Comparison of ENCODE assay signal across 25 cellular contexts in the genomic region with DNA sequence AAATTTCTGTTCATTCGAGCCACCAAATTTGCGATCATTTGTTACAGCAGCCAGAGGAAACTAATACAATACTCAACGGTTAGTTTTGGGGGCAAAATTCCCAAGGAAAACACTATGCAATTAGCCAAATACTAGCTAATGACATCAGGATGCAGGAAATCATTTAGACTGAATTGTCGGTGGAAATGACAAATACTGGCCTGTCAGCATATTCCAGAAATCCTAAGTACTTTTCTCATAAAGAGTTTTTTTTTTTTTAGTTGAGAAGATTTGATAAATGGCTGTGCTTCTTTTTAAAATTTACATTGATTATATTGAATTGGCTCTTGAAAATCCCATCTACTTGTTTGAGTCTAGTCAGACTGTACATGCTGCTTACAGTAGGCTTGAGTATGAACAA.
DNase-seq lines count a peak whose midpoint lies in the region; ATAC-seq, FAIRE-seq and TF ChIP-seq lines count a peak whose summit lies in the region.
"Had no signal": no experiment of that assay in that cellular context is flagged by ENCODE, and none has a peak within 500 bp of the region (broad histone marks: within the 10 kb centered on the region; RNA-seq: fewer than 3 reads in every experiment).

No MANE protein-coding gene starts in this region.

- peaks cover 4% of the 10 kb centered on the region for H3K27me3 Mint-ChIP-seq in astrocyte (ENCODE audit: low read depth, unreplicated experiment)

- H3K4me1 ChIP-seq in HepG2 (ENCODE audit: insufficient read depth, low read length) = no peaks in the 10 kb centered on the region
- H3K4me1 ChIP-seq in right lobe of liver = no peaks in the 10 kb centered on the region
- H3K4me1 ChIP-seq in astrocyte (ENCODE audit: insufficient read depth, low read length) = no peaks in the 10 kb centered on the region
- H3K4me1 ChIP-seq in aorta (ENCODE audit: control insufficient read depth in 1 of 2, insufficient read depth in 2 of 2, low read length in 2 of 2) = no peaks in the 10 kb centered on the region
- H3K4me1 ChIP-seq: BE2C, BLaER1 had no signal

- TF ChIP-seq EP300 in HepG2 (IDR thresholded peaks at IDR 0.05; ENCODE audit: low read depth in 2 of 2, low read length in 2 of 2) (no peak), HepG2 (CRISPR knock-in tag; IDR thresholded peaks at IDR 0.05; ENCODE audit: borderline replicate concordance) (no peak)

- DNase-seq in HepG2 (ENCODE audit: low spot score) = no peak
- no peak for DNase-seq in right lobe of liver
- no peak for DNase-seq in astrocyte (ENCODE audit: low read depth)
- no peak for DNase-seq in aorta
- DNase-seq in posterior vena cava (ENCODE audit: low spot score) = no peak
- DNase-seq: ACHN; BE2C; C1 segment of cervical spinal cord; CD4-positive, alpha-beta memory T cell; CD4-positive, CD25-positive, alpha-beta regulatory T cell; CD8-positive, alpha-beta memory T cell; COR-L47; DMS 273 treated with DMSO at 0.1 percent for 48 hours; DMS153; DMS53; DMS79; DND-41; EL; GDM1 had no signal

- no TSS peak for BruUV-seq in HepG2 (replicated peaks; lab: Mats Ljungman, UMichigan)

- peaks cover 13% of the 10 kb centered on the region for H3K4me1 Mint-ChIP-seq in astrocyte (ENCODE audit: low read depth, unreplicated experiment)
- H3K4me1 Mint-ChIP-seq: CD14-positive monocyte; CD4-positive, alpha-beta memory T cell; CD4-positive, CD25-positive, alpha-beta regulatory T cell; CD8-positive, alpha-beta memory T cell had no signal

- TF ChIP-seq POLR2A in HepG2 (IDR thresholded peaks at IDR 0.05; ENCODE audit: insufficient read depth in 1 of 2, low read depth in 2 of 2, low read length in 2 of 2) (no peak), right lobe of liver (IDR thresholded peaks at IDR 0.05) (no peak)

- POLR2A ChIA-PET in HepG2 (lab: Yijun Ruan, JAX) = no interaction called here

- TF ChIP-seq CTCF in HepG2 (CRISPR knock-in tag; IDR thresholded peaks at IDR 0.05) (no peak), right lobe of liver (IDR thresholded peaks at IDR 0.05) (no peak), astrocyte (IDR thresholded peaks at IDR 0.05; ENCODE audit: insufficient read depth, low read depth, low read length) (no peak)

- H3K36me3 ChIP-seq in HepG2 (replicated peaks in 1 of 2; ENCODE audit: control insufficient read depth in 1 of 2, insufficient read depth in 2 of 2, low read length in 2 of 2) (no peaks in the 10 kb centered on the region), right lobe of liver (no peaks in the 10 kb centered on the region), astrocyte (ENCODE audit: insufficient read depth, low read length) (no peaks in the 10 kb centered on the region), aorta (ENCODE audit: control insufficient read depth in 1 of 2, insufficient read depth in 2 of 2, low read length in 1 of 2) (no peaks in the 10 kb centered on the region)
- H3K36me3 ChIP-seq: BE2C, BLaER1 had no signal

- no peak overlapping the region for H3K4me3 Mint-ChIP-seq in astrocyte (ENCODE audit: unreplicated experiment)
- H3K4me3 Mint-ChIP-seq: CD14-positive monocyte; CD4-positive, alpha-beta memory T cell; CD4-positive, CD25-positive, alpha-beta regulatory T cell; CD8-positive, alpha-beta memory T cell had no signal

- H3K9ac ChIP-seq in HepG2 (ENCODE audit: insufficient read depth, low read depth, low read length) (no peak overlapping the region), astrocyte (ENCODE audit: low read length) (no peak overlapping the region)
- H3K9ac ChIP-seq: BLaER1 had no signal

- H3K27ac ChIP-seq in HepG2 (ENCODE audit: extremely low read length, insufficient read depth, low read length) = no peak overlapping the region
- H3K27ac ChIP-seq in right lobe of liver = no peak overlapping the region
- no peak overlapping the region for H3K27ac ChIP-seq in astrocyte (ENCODE audit: low read depth, low read length)
- no peak overlapping the region for H3K27ac ChIP-seq in aorta (ENCODE audit: low read depth in 1 of 2, low read length in 2 of 2)
- H3K27ac ChIP-seq: 22Rv1, BLaER1 had no signal

- in situ Hi-C loops in HepG2 (cut with HindIII; ENCODE audit: extremely low pct_ligation_motif_present, low pct_unique_long_range_greater_than_20kb) = no loop called here

- TF ChIP-seq RAD21 in HepG2 (CRISPR knock-in tag; IDR thresholded peaks at IDR 0.05) = no peak

- CTCF ChIA-PET in HepG2 (lab: Yijun Ruan, JAX; ENCODE audit: low intra/inter-chr PET ratio, low total read pairs) = no interaction called here

- H3K4me3 ChIP-seq in HepG2 (replicated peaks in 1 of 3; ENCODE audit: insufficient read depth in 1 of 3, low read depth in 2 of 3, low read length in 3 of 3) (no peak overlapping the region), right lobe of liver (no peak overlapping the region), astrocyte (ENCODE audit: insufficient read depth, low read depth, low read length) (no peak overlapping the region), aorta (ENCODE audit: low read length in 2 of 2) (no peak overlapping the region)
- H3K4me3 ChIP-seq: BLaER1, GM12878 had no signal

- FAIRE-seq in HepG2 (lab: Jason Lieb, UNC) (no peak), astrocyte (lab: Jason Lieb, UNC) (no peak)
- FAIRE-seq: GM12878, GM12892, GM18507 had no signal

- H3K79me2 ChIP-seq in HepG2 (ENCODE audit: insufficient read depth, low read length) (no peaks in the 10 kb centered on the region), astrocyte (ENCODE audit: insufficient read depth, low read length) (no peaks in the 10 kb centered on the region)

- H4K20me1 ChIP-seq in HepG2 (ENCODE audit: insufficient read depth, low read length) = no peaks in the 10 kb centered on the region
- H4K20me1 ChIP-seq in astrocyte (ENCODE audit: insufficient read depth, low read length) = no peaks in the 10 kb centered on the region
- H4K20me1 ChIP-seq: BLaER1 had no signal

- ATAC-seq in HepG2 = no peak
- no peak for ATAC-seq in right lobe of liver
- no peak for ATAC-seq in aorta (ENCODE audit: low FRiP score)
- ATAC-seq: GM12878 had no signal

- no peaks in the 10 kb centered on the region for H3K36me3 Mint-ChIP-seq in astrocyte (ENCODE audit: low read depth, unreplicated experiment)
- H3K36me3 Mint-ChIP-seq: CD14-positive monocyte; CD4-positive, alpha-beta memory T cell; CD4-positive, CD25-positive, alpha-beta regulatory T cell; CD8-positive, alpha-beta memory T cell had no signal

- peak overlapping the region; percentile 51 for H3K27ac Mint-ChIP-seq in astrocyte (ENCODE audit: unreplicated experiment)
- H3K27ac Mint-ChIP-seq: CD4-positive, alpha-beta memory T cell; CD4-positive, CD25-positive, alpha-beta regulatory T cell; CD8-positive, alpha-beta memory T cell had no signal

- no peaks in the 10 kb centered on the region for H3K9me3 Mint-ChIP-seq in astrocyte (ENCODE audit: unreplicated experiment)
- H3K9me3 Mint-ChIP-seq: CD4-positive, alpha-beta memory T cell; CD8-positive, alpha-beta memory T cell had no signal

- no peak overlapping the region for H3K4me2 ChIP-seq in HepG2 (ENCODE audit: low read depth, low read length)
- no peak overlapping the region for H3K4me2 ChIP-seq in astrocyte (ENCODE audit: low read length)
- H3K4me2 ChIP-seq: BLaER1 had no signal

- H3K27me3 ChIP-seq in HepG2 (ENCODE audit: control insufficient read depth in 1 of 2, insufficient read depth in 2 of 2, low read length in 2 of 2) (no peaks in the 10 kb centered on the region; a peak in 1 of 5 replicates), right lobe of liver (no peaks in the 10 kb centered on the region), astrocyte (ENCODE audit: insufficient read depth, low read length) (no peaks in the 10 kb centered on the region), aorta (ENCODE audit: control insufficient read depth in 1 of 2, insufficient read depth in 2 of 2, low read length in 1 of 2) (no peaks in the 10 kb centered on the region)
- H3K27me3 ChIP-seq: BE2C, BLaER1 had no signal

- intact Hi-C loops in HepG2 (cut with micrococcal nuclease; ENCODE audit: unreplicated experiment) = no loop called here
- intact Hi-C loops in right lobe of liver (cut with DNase I) = no loop called here
- intact Hi-C loops in aorta (cut with DNase I) = no loop called here
- intact Hi-C loops in posterior vena cava (cut with DNase I) = no loop called here

- no peak overlapping the region for H2AFZ ChIP-seq in HepG2 (ENCODE audit: low read length)
- H2AFZ ChIP-seq in astrocyte (ENCODE audit: low read depth, low read length) = no peak overlapping the region

- WGBS in HepG2 (ENCODE audit: low lambda C conversion rate) = 26% methylated on average over 4 of the region's 4 CpGs
- WGBS in right lobe of liver (ENCODE audit: insufficient coverage, low coverage, low lambda C conversion rate, missing lambda C conversion rate) = 78% methylated on average over 4 of the region's 4 CpGs
- WGBS in aorta, 2 donors = 80 to 81% methylated on average over 4 of the region's 4 CpGs

- H3K9me3 ChIP-seq in HepG2 (ENCODE audit: low read length) (no peaks in the 10 kb centered on the region), right lobe of liver (no peaks in the 10 kb centered on the region), astrocyte (ENCODE audit: insufficient read depth, low read depth, low read length) (peaks cover 5% of the 10 kb centered on the region), aorta (ENCODE audit: control insufficient read depth, low read length) (no peaks in the 10 kb centered on the region)
- H3K9me3 ChIP-seq: BE2C, BLaER1 had no signal

TF ChIP-seq in HepG2, 621 proteins besides CTCF, POLR2A, EP300 and RAD21 (continues in another document):
- TF ChIP-seq, protein P1, sequence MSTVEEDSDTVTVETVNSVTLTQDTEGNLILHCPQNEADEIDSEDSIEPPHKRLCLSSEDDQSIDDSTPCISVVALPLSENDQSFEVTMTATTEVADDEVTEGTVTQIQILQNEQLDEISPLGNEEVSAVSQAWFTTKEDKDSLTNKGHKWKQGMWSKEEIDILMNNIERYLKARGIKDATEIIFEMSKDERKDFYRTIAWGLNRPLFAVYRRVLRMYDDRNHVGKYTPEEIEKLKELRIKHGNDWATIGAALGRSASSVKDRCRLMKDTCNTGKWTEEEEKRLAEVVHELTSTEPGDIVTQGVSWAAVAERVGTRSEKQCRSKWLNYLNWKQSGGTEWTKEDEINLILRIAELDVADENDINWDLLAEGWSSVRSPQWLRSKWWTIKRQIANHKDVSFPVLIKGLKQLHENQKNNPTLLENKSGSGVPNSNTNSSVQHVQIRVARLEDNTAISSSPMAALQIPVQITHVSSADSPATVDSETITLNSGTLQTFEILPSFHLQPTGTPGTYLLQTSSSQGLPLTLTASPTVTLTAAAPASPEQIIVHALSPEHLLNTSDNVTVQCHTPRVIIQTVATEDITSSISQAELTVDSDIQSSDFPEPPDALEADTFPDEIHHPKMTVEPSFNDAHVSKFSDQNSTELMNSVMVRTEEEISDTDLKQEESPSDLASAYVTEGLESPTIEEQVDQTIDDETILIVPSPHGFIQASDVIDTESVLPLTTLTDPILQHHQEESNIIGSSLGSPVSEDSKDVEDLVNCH (CRISPR knock-in tag; IDR thresholded peaks at IDR 0.05) = no peak
- TF ChIP-seq ZNF180 (CRISPR knock-in tag; IDR thresholded peaks at IDR 0.05; ENCODE audit: borderline replicate concordance, low read depth) (no peak), MAFF (IDR thresholded peaks at IDR 0.05; ENCODE audit: low read depth, low read length) (peak; percentile 74), KDM5A (IDR thresholded peaks at IDR 0.05; ENCODE audit: borderline replicate concordance, low read length) (no peak), MAFK (conservative IDR thresholded peaks at IDR 0.05 in 1 of 2, IDR thresholded peaks at IDR 0.05 in 1 of 2; ENCODE audit: low read length in 2 of 2) (peak; percentile 82 to 85), ETV6 (CRISPR knock-in tag; conservative IDR thresholded peaks at IDR 0.05) (no peak)
